Comparison of ENCODE assay signal across 19 cellular contexts in genomic region chr2:14601070-14601770, GRCh38. TPM values are rescaled to one million over a fixed set of nuclear protein-coding genes. Genes with fewer than 3 reads are reported as not detected.
A peak's percentile ranks its signal among the peaks of the same experiment; 100 is the strongest.
DNase-seq lines count a peak whose midpoint lies in the region; TF ChIP-seq lines count a peak whose summit lies in the region.
"Had no signal": no experiment of that assay in that cellular context is flagged by ENCODE, and none has a peak within 500 bp of the region (broad histone marks: within the 10 kb centered on the region; RNA-seq: fewer than 3 reads in every experiment).

No MANE protein-coding gene starts in this region.

- no peak overlapping the region for H3K4me2 ChIP-seq in mammary epithelial cell (ENCODE audit: insufficient read depth, low read depth, low read length)
- H3K4me2 ChIP-seq: GM23338, KMS-11 had no signal

- H3K36me3 Mint-ChIP-seq in MCF 10A (ENCODE audit: insufficient read depth, unreplicated experiment) (no peaks in the 10 kb centered on the region), type B pancreatic cell (no peaks in the 10 kb centered on the region)
- no peaks in the 10 kb centered on the region for H3K36me3 Mint-ChIP-seq in T-helper 2 cell treated with Interferon-gamma antibody and Interleukin-4, amounts not matched to agents 5 μg/mL and 100 μg/mL, for 36 hours (ENCODE audit: low read depth)
- H3K36me3 Mint-ChIP-seq: CD4-positive, alpha-beta memory T cell had no signal

- POLR2A ChIA-PET in MCF 10A (lab: Yijun Ruan, JAX) (no interaction called here), RWPE1 (lab: Yijun Ruan, JAX; ENCODE audit: low non-redundant PET) (no interaction called here)

- no peak overlapping the region for H3K4me3 ChIP-seq in mammary epithelial cell (replicated peaks in 1 of 3; ENCODE audit: insufficient read depth in 1 of 3, low read depth in 2 of 3, low read length in 3 of 3)
- H3K4me3 ChIP-seq in fibroblast of mammary gland (ENCODE audit: control insufficient read depth, low read depth, low read length): no peak overlapping the region
- no peak overlapping the region for H3K4me3 ChIP-seq in thyroid gland (replicated peaks in 1 of 3)
- H3K4me3 ChIP-seq in sigmoid colon: no peak overlapping the region
- H3K4me3 ChIP-seq: GM23338 had no signal

- peak overlapping the region; percentile 42 for H2AFZ ChIP-seq in mammary epithelial cell (ENCODE audit: low read depth, low read length)
- H2AFZ ChIP-seq: GM23338 had no signal

- WGBS in mammary epithelial cell (ENCODE audit: low coverage, missing lambda C conversion rate): 95% methylated on average over 3 of the region's 4 CpGs
- WGBS in thyroid gland, 2 donors: 89 to 93% methylated on average over 4 of the region's 4 CpGs
- 86 to 92% methylated on average over 4 of the region's 4 CpGs for WGBS in sigmoid colon, 2 donors

- H3K27me3 ChIP-seq in mammary epithelial cell (ENCODE audit: insufficient read depth, low read length) (no peaks in the 10 kb centered on the region), thyroid gland (no peaks in the 10 kb centered on the region), sigmoid colon (no peaks in the 10 kb centered on the region)

- H3K4me1 ChIP-seq in mammary epithelial cell (ENCODE audit: insufficient read depth, low read length) (no peaks in the 10 kb centered on the region), thyroid gland (no peaks in the 10 kb centered on the region), sigmoid colon (no peaks in the 10 kb centered on the region)

- no peak for TF ChIP-seq POLR2A in thyroid gland (IDR thresholded peaks at IDR 0.05)
- no peak for TF ChIP-seq POLR2A in sigmoid colon (IDR thresholded peaks at IDR 0.05)

- no peaks in the 10 kb centered on the region for H4K20me1 ChIP-seq in mammary epithelial cell (ENCODE audit: insufficient read depth, low read length)

- in situ Hi-C loops in mammary epithelial cell (cut with MboI; ENCODE audit: low sequenced_read_pairs in 2 of 2): no loop called here

- H3K36me3 ChIP-seq in mammary epithelial cell (ENCODE audit: insufficient read depth, low read length) (no peaks in the 10 kb centered on the region), thyroid gland (no peaks in the 10 kb centered on the region), sigmoid colon (no peaks in the 10 kb centered on the region)

- H3K4me3 Mint-ChIP-seq in MCF 10A (ENCODE audit: unreplicated experiment): no peak overlapping the region
- no peak overlapping the region for H3K4me3 Mint-ChIP-seq in type B pancreatic cell
- H3K4me3 Mint-ChIP-seq in T-helper 2 cell treated with Interferon-gamma antibody and Interleukin-4, amounts not matched to agents 5 μg/mL and 100 μg/mL, for 36 hours: no peak overlapping the region
- H3K4me3 Mint-ChIP-seq: CD4-positive, alpha-beta memory T cell; GM23338 had no signal

- intact Hi-C loops in mammary epithelial cell (cut with micrococcal nuclease): no loop called here
- intact Hi-C loops in MCF 10A (cut with micrococcal nuclease): no loop called here
- intact Hi-C loops in thyroid gland (cut with DNase I): no loop called here
- intact Hi-C loops in sigmoid colon (cut with DNase I): no loop called here

- dilution Hi-C loops in mammary epithelial cell (cut with HindIII; ENCODE audit: low sequenced_read_pairs): no loop called here

- H3K9me3 Mint-ChIP-seq in MCF 10A (ENCODE audit: unreplicated experiment) (no peaks in the 10 kb centered on the region), type B pancreatic cell (peaks cover 3% of the 10 kb centered on the region)
- no peaks in the 10 kb centered on the region for H3K9me3 Mint-ChIP-seq in T-helper 2 cell treated with Interferon-gamma antibody and Interleukin-4, amounts not matched to agents 5 μg/mL and 100 μg/mL, for 36 hours
- H3K9me3 Mint-ChIP-seq: GM23338 had no signal

- H3K27me3 Mint-ChIP-seq in MCF 10A (ENCODE audit: insufficient read depth, unreplicated experiment) (no peaks in the 10 kb centered on the region), type B pancreatic cell (peaks cover 7% of the 10 kb centered on the region)
- H3K27me3 Mint-ChIP-seq in T-helper 2 cell treated with Interferon-gamma antibody and Interleukin-4, amounts not matched to agents 5 μg/mL and 100 μg/mL, for 36 hours (ENCODE audit: low read depth): no peaks in the 10 kb centered on the region

- H3K4me1 Mint-ChIP-seq in MCF 10A (ENCODE audit: insufficient read depth, unreplicated experiment) (peaks cover 7% of the 10 kb centered on the region), type B pancreatic cell (ENCODE audit: unreplicated experiment) (no peaks in the 10 kb centered on the region)
- H3K4me1 Mint-ChIP-seq in T-helper 2 cell treated with Interferon-gamma antibody and Interleukin-4, amounts not matched to agents 5 μg/mL and 100 μg/mL, for 36 hours (ENCODE audit: low read depth): no peaks in the 10 kb centered on the region
- H3K4me1 Mint-ChIP-seq: CD4-positive, alpha-beta memory T cell; GM23338 had no signal

- BruUV-seq in mammary epithelial cell (replicated peaks; lab: Mats Ljungman, UMichigan) (no TSS peak), MCF 10A (replicated peaks; lab: Mats Ljungman, UMichigan) (no TSS peak)

- TF ChIP-seq CTCF in mammary epithelial cell (conservative IDR thresholded peaks at IDR 0.05 in 1 of 2, IDR thresholded peaks at IDR 0.05 in 1 of 2; ENCODE audit: extremely low read depth in 1 of 2, insufficient read depth in 1 of 2, low read depth in 1 of 2, low read length in 2 of 2) (no peak), MCF 10A (IDR thresholded peaks at IDR 0.05; ENCODE audit: unreplicated experiment) (no peak), RWPE1 (conservative IDR thresholded peaks at IDR 0.05; ENCODE audit: low read depth) (no peak), fibroblast of mammary gland (conservative IDR thresholded peaks at IDR 0.05; ENCODE audit: control insufficient read depth, insufficient read depth, low read depth, low read length) (no peak), type B pancreatic cell (conservative IDR thresholded peaks at IDR 0.05) (no peak), thyroid gland (IDR thresholded peaks at IDR 0.05) (no peak), sigmoid colon (IDR thresholded peaks at IDR 0.05) (no peak)

- CTCF ChIA-PET in mammary epithelial cell (lab: Charles Lee; ENCODE audit: low non-redundant PET): interaction anchor here (0.5 kb wide), 1 partner anchor 23 kb away, joined by 5 read pairs; no protein-coding TSS in a partner anchor
- CTCF ChIA-PET in MCF 10A (lab: Yijun Ruan, JAX): no interaction called here
- CTCF ChIA-PET in RWPE1 (lab: Yijun Ruan, JAX): interaction anchor here (0.7 kb wide), 1 partner anchor 965 kb away, joined by 3 read pairs; no protein-coding TSS in a partner anchor

- no peaks in the 10 kb centered on the region for H3K79me2 ChIP-seq in mammary epithelial cell (ENCODE audit: insufficient read depth, low read length)

- H3K9me3 ChIP-seq in mammary epithelial cell (replicated peaks; ENCODE audit: insufficient read depth, low read length): no peaks in the 10 kb centered on the region
- H3K9me3 ChIP-seq in thyroid gland: no peaks in the 10 kb centered on the region
- no peaks in the 10 kb centered on the region for H3K9me3 ChIP-seq in sigmoid colon

- H3K9ac ChIP-seq in mammary epithelial cell (ENCODE audit: insufficient read depth, low read length): no peak overlapping the region
- H3K9ac ChIP-seq: KMS-11 had no signal

- TF ChIP-seq EP300 in sigmoid colon (IDR thresholded peaks at IDR 0.05): no peak

- no peak overlapping the region for H3K27ac ChIP-seq in mammary epithelial cell (ENCODE audit: insufficient read depth, low read depth, low read length)
- H3K27ac ChIP-seq in RWPE1: no peak overlapping the region
- no peak overlapping the region for H3K27ac ChIP-seq in thyroid gland
- H3K27ac ChIP-seq in sigmoid colon: no peak overlapping the region
- H3K27ac ChIP-seq: 22Rv1, KMS-11 had no signal

- DNase-seq in mammary epithelial cell (peak; percentile 55), MCF 10A (ENCODE audit: unreplicated experiment) (no peak), RWPE1 (ENCODE audit: low spot score) (peak; percentile 34), fibroblast of mammary gland (ENCODE audit: low read depth) (peak; percentile 13), type B pancreatic cell (ENCODE audit: extremely low spot score, unreplicated experiment) (no peak), thyroid gland (no peak), sigmoid colon (no peak)
- DNase-seq in T-helper 2 cell treated with Interferon-gamma antibody and Interleukin-4, amounts not matched to agents 5 μg/mL and 100 μg/mL, for 36 hours (ENCODE audit: low spot score): no peak
- DNase-seq: Calu3; CD4-positive, alpha-beta memory T cell; MM.1S; NCI-H1105 treated with DMSO at 0.1 percent for 48 hours; NCI-H187; NCI-H446 treated with DMSO at 0.1 percent for 48 hours had no signal

- H3K27ac Mint-ChIP-seq in MCF 10A (ENCODE audit: low read depth, unreplicated experiment) (no peak overlapping the region), type B pancreatic cell (peak overlapping the region; percentile 28)
- H3K27ac Mint-ChIP-seq in T-helper 2 cell treated with Interferon-gamma antibody and Interleukin-4, amounts not matched to agents 5 μg/mL and 100 μg/mL, for 36 hours: no peak overlapping the region
- H3K27ac Mint-ChIP-seq: CD4-positive, alpha-beta memory T cell; GM23338 had no signal

RNA-seq across cellular contexts. Expression of gene LRATD1, which starts 31.3 kb away (rescaled TPM):
- total RNA-seq in mammary epithelial cell (10 to 100 TPM in 1 of 2 donors, 1 to 10 TPM in 1; 8.2 to 14.8 TPM), MCF 10A (2022) (2.2 and 4.7 TPM in 2 replicates), type B pancreatic cell (ENCODE audit: low replicate concordance) (21.6 and 52.0 TPM in 2 replicates), thyroid gland (10 to 100 TPM in 3 of 4 donors, 1 to 10 TPM in 1; 9.2 to 21.1 (median 10.8) TPM), sigmoid colon (1 to 10 TPM; 2.7 to 5.7 (median 5.0) TPM)
- polyA plus RNA-seq in mammary epithelial cell (4.6 TPM), sigmoid colon (10 to 100 TPM; 31.9 to 40.6 (median 34.8) TPM)
- polyA minus RNA-seq in mammary epithelial cell: 4.1 TPM
- total RNA-seq: CD4-positive, alpha-beta memory T cell; G401; HepG2 had no signal
- polyA plus RNA-seq: CD4-positive, alpha-beta memory T cell had no signal

Comparison
In these comparisons a context has a peak if more than half of its experiments do, and no peak if none do; other contexts are left out.
1. DNase-seq: peak in mammary epithelial cell (single experiment), RWPE1 (single experiment) and fibroblast of mammary gland (single experiment); none in MCF 10A (single experiment), type B pancreatic cell (single experiment), thyroid gland (0 of 2), sigmoid colon (single experiment) and T-helper 2 cell treated with Interferon-gamma antibody and Interleukin-4, amounts not matched to agents 5 μg/mL and 100 μg/mL, for 36 hours (single experiment).